ENCODE assay signal across 8 cellular contexts in genomic region chr20:32285621-32286334, GRCh38.
DNase-seq lines count a peak whose midpoint lies in the region; ATAC-seq and TF ChIP-seq lines count a peak whose summit lies in the region.

No MANE protein-coding gene starts in this region.

- H3K36me3 ChIP-seq in RWPE2 (ENCODE audit: low read depth) (peaks cover 20% of the 10 kb centered on the region), endocrine pancreas (ENCODE audit: control insufficient read depth, insufficient read depth, low read length) (no peaks in the 10 kb centered on the region), tibial artery (no peaks in the 10 kb centered on the region)

- H3K4me3 ChIP-seq in RWPE2 (ENCODE audit: severe bottlenecking) (no peak overlapping the region), endocrine pancreas (ENCODE audit: control insufficient read depth, insufficient read depth, low read length) (peak overlapping the region; percentile 32), tibial artery (no peak overlapping the region)

- H3K27ac ChIP-seq in RWPE2 (ENCODE audit: poor library complexity, severe bottlenecking) (no peak overlapping the region), tibial artery (no peak overlapping the region)

- DNase-seq in RWPE2 (ENCODE audit: low spot score) (no peak), tibial artery (no peak), T-helper 9 cell (no peak)
- DNase-seq in stimulated activated CD4-positive, alpha-beta T cell treated with anti-CD3 and anti-CD28 coated beads, Interleukin-15, amount 100 ng/mL, for 24 hours: peak; percentile 65
- DNase-seq in effector CD8-positive, alpha-beta T cell (lab: John Stamatoyannopoulos, UW): no peak

- H3K9ac ChIP-seq in endocrine pancreas (ENCODE audit: control insufficient read depth, insufficient read depth, low read length): no peak overlapping the region

- H3K9me3 ChIP-seq in RWPE2 (ENCODE audit: severe bottlenecking) (no peaks in the 10 kb centered on the region), endocrine pancreas (ENCODE audit: control insufficient read depth, low read length) (no peaks in the 10 kb centered on the region), tibial artery (no peaks in the 10 kb centered on the region)

- H3K27me3 ChIP-seq in RWPE2 (ENCODE audit: insufficient read depth, poor library complexity, severe bottlenecking): no peaks in the 10 kb centered on the region
- H3K27me3 ChIP-seq in endocrine pancreas (ENCODE audit: control insufficient read depth, insufficient read depth, low read length): no peaks in the 10 kb centered on the region
- H3K27me3 ChIP-seq in tibial artery: no peaks in the 10 kb centered on the region

- H3K4me1 ChIP-seq in RWPE2 (ENCODE audit: insufficient read depth, poor library complexity, severe bottlenecking) (no peaks in the 10 kb centered on the region), endocrine pancreas (ENCODE audit: control insufficient read depth, insufficient read depth, low read length) (peaks cover 20% of the 10 kb centered on the region), tibial artery (peaks cover 0 to 16% (median 11%) of the 10 kb centered on the region in 4 donors)

- TF ChIP-seq CTCF in RWPE2 (IDR thresholded peaks at IDR 0.05; ENCODE audit: poor library complexity, severe bottlenecking) (no peak), tibial artery (IDR thresholded peaks at IDR 0.05) (no peak)

- intact Hi-C loops in tibial artery (cut with DNase I; ENCODE audit: low total_unique reads): no loop called here

- ATAC-seq in GM18502 (IDR thresholded peaks at IDR 0.05; ENCODE audit: poor library complexity, unreplicated experiment): peak; percentile 64
- ATAC-seq in HG02623 (IDR thresholded peaks at IDR 0.05; ENCODE audit: unreplicated experiment): peak; percentile 73
- ATAC-seq in RWPE2 (ENCODE audit: low read depth): peak; percentile 34; the same call in 2 of the 3 replicates
